ENCODE assay signal across 8 cellular contexts in genomic region chr1:2545754-2546514, GRCh38. TPM values are rescaled to one million over a fixed set of nuclear protein-coding genes. Genes with fewer than 3 reads are reported as not detected.
DNase-seq lines count a peak whose midpoint lies in the region; ATAC-seq, FAIRE-seq and TF ChIP-seq lines count a peak whose summit lies in the region.

No MANE protein-coding gene starts in this region.

- H3K9me3 Mint-ChIP-seq in brain: no peaks in the 10 kb centered on the region

- TF ChIP-seq CTCF in brain (conservative IDR thresholded peaks at IDR 0.05) (no peak), spleen (IDR thresholded peaks at IDR 0.05 in 8 of 11, conservative IDR thresholded peaks at IDR 0.05 in 3 of 11) (peak in 1 of 11 experiments; percentile 19)

- H3K4me3 Mint-ChIP-seq in brain: peak overlapping the region in 2 of 5 experiments; percentile 38 to 79

- intact Hi-C loops in spleen (cut with DNase I; ENCODE audit: low total_unique reads): loop anchor here (5.0 kb wide), 2 partner anchors 134 to 349 kb away; partner anchors contain the start of gene PEX10

- peak overlapping the region in 3 of 5 experiments; percentile 60 to 94 (median 91) for H3K27ac Mint-ChIP-seq in brain

- H3K27ac ChIP-seq in spleen: peak overlapping the region; percentile 92 to 99 (median 98)

- no peaks in the 10 kb centered on the region for H3K36me3 ChIP-seq in spleen

- no peaks in the 10 kb centered on the region for H3K27me3 Mint-ChIP-seq in brain

- H3K27me3 ChIP-seq in spleen (replicated peaks in 1 of 7): peaks cover 0 to 28% (median 6%) of the 10 kb centered on the region in 7 donors

- peaks cover 30 to 100% (median 82%) of the 10 kb centered on the region in 6 donors for H3K4me1 ChIP-seq in spleen

- H3K4me3 ChIP-seq in iPS-18c (ENCODE audit: insufficient read depth, low read depth, low read length) (peak overlapping the region; percentile 82), spleen (peak overlapping the region; percentile 59 to 93 (median 86))

- 0 to 14% (median 2%) methylated on average over 4 to 37 of the region's 43 CpGs for WGBS in spleen, 5 donors

- peak; percentile 80; the same call in 1 of the 2 replicates for TF ChIP-seq POLR2A in GM12891 (IDR thresholded peaks at IDR 0.05; ENCODE audit: low read depth, low read length)
- TF ChIP-seq POLR2A in spleen (IDR thresholded peaks at IDR 0.05): peak; percentile 70 to 95 (median 89)

- H3K4me1 Mint-ChIP-seq in brain: peaks cover 80% of the 10 kb centered on the region

- peak; percentile 97 for FAIRE-seq in GM12891 (lab: Jason Lieb, UNC)

- DNase-seq in GM12891 (ENCODE audit: insufficient read length, low spot score) (peak; percentile 95), NCI-H187 treated with DMSO at 0.1 percent for 48 hours (lab: John Stamatoyannopoulos, UW) (peak; percentile 43), UCSD-AML1 (lab: John Stamatoyannopoulos, UW; ENCODE audit: unreplicated experiment) (peak; percentile 92), spleen (peak; percentile 97)

- H3K9me3 ChIP-seq in iPS-18c (ENCODE audit: control insufficient read depth, insufficient read depth, low read length): peaks cover 2% of the 10 kb centered on the region
- H3K9me3 ChIP-seq in spleen: no peaks in the 10 kb centered on the region

- no peaks in the 10 kb centered on the region for H3K36me3 Mint-ChIP-seq in brain

- ATAC-seq in HG02763 (IDR thresholded peaks at IDR 0.05; ENCODE audit: unreplicated experiment) (peak; percentile 35), HG03469 (IDR thresholded peaks at IDR 0.05; ENCODE audit: unreplicated experiment) (no peak)

TF ChIP-seq in GM12891, 5 proteins besides CTCF, POLR2A, EP300 and RAD21:
- peak; percentile 64; the same call in 1 of the 2 replicates for TF ChIP-seq POLR2AphosphoS5 (IDR thresholded peaks at IDR 0.05; ENCODE audit: low read depth, low read length)
- no peak for TF ChIP-seq POU2F2 (IDR thresholded peaks at IDR 0.05; ENCODE audit: low read depth, low read length)
- TF ChIP-seq SPI1 (IDR thresholded peaks at IDR 0.05; ENCODE audit: low read depth, low read length): no peak
- no peak for TF ChIP-seq PAX5 (IDR thresholded peaks at IDR 0.05; ENCODE audit: insufficient read depth, low read length, severe bottlenecking)
- 0 out of 2 replicates have a peak, but pooled peaks have one; percentile 48 for TF ChIP-seq TAF1 (IDR thresholded peaks at IDR 0.05; ENCODE audit: low read depth, low read length)

RNA-seq across cellular contexts. Expression of gene TNFRSF14, which starts 10.2 kb away (rescaled TPM):
- polyA plus RNA-seq in GM12891 (2012; ENCODE audit: low read depth, missing spikeins): 96.9 TPM
- 12.1 TPM for polyA plus RNA-seq in brain (ENCODE audit: insufficient read depth, low read depth, low replicate concordance)
- total RNA-seq in spleen: 100 to 1,000 TPM; 146 to 203 (median 190) TPM
- 100 to 1,000 TPM; 167 to 366 (median 302) TPM for polyA plus RNA-seq in spleen

RNA-seq across cellular contexts. Expression of gene HES5, which starts 15.9 kb away (rescaled TPM):
- polyA plus RNA-seq in GM12891 (2012; ENCODE audit: low read depth, missing spikeins): not detected
- polyA plus RNA-seq in brain (ENCODE audit: insufficient read depth, low read depth, low replicate concordance) (1.6 TPM), spleen (under 1 TPM in 1 of 3 donors, not detected in 2; 0.36 TPM)
- total RNA-seq in spleen: under 1 TPM in 4 of 7 donors, not detected in 3; 0.36 to 0.54 (median 0.42) TPM

RNA-seq across cellular contexts. Expression of gene PANK4, which starts 19.5 kb away (rescaled TPM):
- 12.6 TPM for polyA plus RNA-seq in GM12891 (2012; ENCODE audit: low read depth, missing spikeins)
- polyA plus RNA-seq in brain (ENCODE audit: insufficient read depth, low read depth, low replicate concordance) (23.7 TPM), spleen (10 to 100 TPM; 13.8 to 30.6 (median 14.0) TPM)
- 10 to 100 TPM; 34.9 to 49.5 (median 47.6) TPM for total RNA-seq in spleen

RNA-seq across cellular contexts. Expression of gene PRXL2B, which starts 40.6 kb away (rescaled TPM):
- polyA plus RNA-seq in GM12891 (2012; ENCODE audit: low read depth, missing spikeins): 4.8 TPM
- polyA plus RNA-seq in brain (ENCODE audit: insufficient read depth, low read depth, low replicate concordance): 42.7 TPM
- total RNA-seq in spleen: 10 to 100 TPM; 21.9 to 43.0 (median 26.7) TPM
- polyA plus RNA-seq in spleen: 10 to 100 TPM; 10.7 to 29.0 (median 13.2) TPM

Comparison
In these comparisons a context has a peak if more than half of its experiments do, and no peak if none do; other contexts are left out.
1. DNase-seq: peak in every context shown above with its lines; median percentile 97 in spleen; 95 in GM12891; 92 in UCSD-AML1; 43 in NCI-H187 treated with DMSO at 0.1 percent for 48 hours.
2. RNA of gene TNFRSF14, which starts 10.2 kb away (polyA plus RNA-seq): 167 to 366 TPM in spleen; 12.1 TPM in brain (single experiment); every median in the first group is over 10 times any median in the second.